ENCODE assay signal across 20 cellular contexts in the genomic region with DNA sequence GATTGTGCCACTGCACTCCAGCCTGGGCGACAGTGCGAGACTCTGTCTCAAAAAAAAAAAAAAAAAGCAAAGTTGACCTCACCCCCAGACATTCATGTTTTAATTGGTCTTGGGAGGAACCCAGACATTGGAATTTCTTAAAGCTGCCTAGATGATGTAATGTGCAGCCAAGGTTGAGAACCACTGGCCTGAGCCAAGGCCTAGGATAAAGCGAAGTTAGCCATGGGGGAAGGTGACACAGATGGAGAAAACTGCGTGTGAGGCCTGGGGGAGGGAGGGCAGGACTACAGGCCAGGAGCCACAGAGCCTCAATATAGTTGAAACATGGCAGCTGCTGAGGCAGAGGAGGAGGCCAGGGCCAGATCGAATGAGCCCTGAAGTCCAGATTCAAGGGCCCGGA. TPM values are rescaled to one million over a fixed set of nuclear protein-coding genes. Genes with fewer than 3 reads are reported as not detected.
DNase-seq lines count a peak whose midpoint lies in the region; ATAC-seq lines count a peak whose summit lies in the region.
"Had no signal": no experiment of that assay in that cellular context is flagged by ENCODE, and none has a peak within 500 bp of the region (broad histone marks: within the 10 kb centered on the region; RNA-seq: fewer than 3 reads in every experiment).

No MANE protein-coding gene starts in this region.

- peak; percentile 24 for DNase-seq in activated CD8-positive, alpha-beta memory T cell treated with anti-CD3 and anti-CD28 coated beads for 24 hours
- no peak for DNase-seq in activated CD8-positive, alpha-beta memory T cell treated with anti-CD3 and anti-CD28 coated beads, Interleukin-2, amount 10 ng/mL, durations not matched to agents 7 days and 5 days
- peak; percentile 38 for DNase-seq in amniotic epithelial cell (ENCODE audit: low read depth)
- DNase-seq in iPS-NIHi11 (ENCODE audit: low spot score) = peak; percentile 31
- no peak for DNase-seq in activated CD4-positive, alpha-beta T cell treated with anti-CD3 and anti-CD28 coated beads, Interleukin-2, amount 50 U/mL, for 1 hour
- DNase-seq in NCI-H1436 (lab: John Stamatoyannopoulos, UW) = no peak
- DNase-seq: 8988T; activated effector memory CD4-positive, alpha-beta T cell treated with anti-CD3 and anti-CD28 coated beads, Interleukin-2, amount 50 U/mL, for 16 hours; COR-L47; H9; heart right ventricle; left cardiac atrium; natural killer cell; NCI-H226; retina; trophoblast cell had no signal

- CTCF ChIA-PET in activated CD8-positive, alpha-beta memory T cell treated with anti-CD3 and anti-CD28 coated beads, Interleukin-2, amount 10 ng/mL, durations not matched to agents 7 days and 5 days (lab: Charles Lee) = interaction anchor here (0.7 to 11.6 kb wide), 10 partner anchors 11 to 296 kb away, joined by 3 to 203 read pairs (median 10); a partner anchor contains a TSS

- H3K4me1 Mint-ChIP-seq in activated CD8-positive, alpha-beta memory T cell treated with anti-CD3 and anti-CD28 coated beads, Interleukin-2, amount 10 ng/mL, durations not matched to agents 7 days and 5 days = peaks cover 41% of the 10 kb centered on the region
- H3K4me1 Mint-ChIP-seq in stimulated activated memory B cell treated with anti-CD40 and anti-IgM and Interleukin-4, amounts not matched to agents 10 μg/mL and 1 μg/mL and 100 μg/mL, for 72 hours = peaks cover 47% of the 10 kb centered on the region

- ATAC-seq in activated CD8-positive, alpha-beta memory T cell treated with anti-CD3 and anti-CD28 coated beads, Interleukin-2, amount 10 ng/mL, durations not matched to agents 7 days and 5 days = no peak
- ATAC-seq in stimulated activated memory B cell treated with anti-CD40 and anti-IgM and Interleukin-4, amounts not matched to agents 10 μg/mL and 1 μg/mL and 100 μg/mL, for 72 hours = no peak
- ATAC-seq in esophagus mucosa = no peak
- ATAC-seq: activated CD8-positive, alpha-beta T cell treated with anti-CD3 and anti-CD28 coated beads, Interleukin-2, amount 10 ng/mL, durations not matched to agents 7 days and 5 days; natural killer cell had no signal

- no peaks in the 10 kb centered on the region for H3K9me3 Mint-ChIP-seq in activated CD8-positive, alpha-beta memory T cell treated with anti-CD3 and anti-CD28 coated beads, Interleukin-2, amount 10 ng/mL, durations not matched to agents 7 days and 5 days (ENCODE audit: low read depth)
- no peaks in the 10 kb centered on the region for H3K9me3 Mint-ChIP-seq in stimulated activated memory B cell treated with anti-CD40 and anti-IgM and Interleukin-4, amounts not matched to agents 10 μg/mL and 1 μg/mL and 100 μg/mL, for 72 hours
- H3K9me3 Mint-ChIP-seq: H9, IgD-negative memory B cell, natural killer cell had no signal

- peaks cover 13% of the 10 kb centered on the region for H3K36me3 Mint-ChIP-seq in activated CD8-positive, alpha-beta memory T cell treated with anti-CD3 and anti-CD28 coated beads, Interleukin-2, amount 10 ng/mL, durations not matched to agents 7 days and 5 days
- H3K36me3 Mint-ChIP-seq in stimulated activated memory B cell treated with anti-CD40 and anti-IgM and Interleukin-4, amounts not matched to agents 10 μg/mL and 1 μg/mL and 100 μg/mL, for 72 hours = peaks cover 33% of the 10 kb centered on the region
- H3K36me3 Mint-ChIP-seq: natural killer cell had no signal

- no peaks in the 10 kb centered on the region for H3K27me3 Mint-ChIP-seq in activated CD8-positive, alpha-beta memory T cell treated with anti-CD3 and anti-CD28 coated beads, Interleukin-2, amount 10 ng/mL, durations not matched to agents 7 days and 5 days
- H3K27me3 Mint-ChIP-seq in stimulated activated memory B cell treated with anti-CD40 and anti-IgM and Interleukin-4, amounts not matched to agents 10 μg/mL and 1 μg/mL and 100 μg/mL, for 72 hours = no peaks in the 10 kb centered on the region
- H3K27me3 Mint-ChIP-seq: IgD-negative memory B cell had no signal

- H3K4me3 Mint-ChIP-seq in activated CD8-positive, alpha-beta memory T cell treated with anti-CD3 and anti-CD28 coated beads, Interleukin-2, amount 10 ng/mL, durations not matched to agents 7 days and 5 days = no peak overlapping the region
- no peak overlapping the region for H3K4me3 Mint-ChIP-seq in stimulated activated memory B cell treated with anti-CD40 and anti-IgM and Interleukin-4, amounts not matched to agents 10 μg/mL and 1 μg/mL and 100 μg/mL, for 72 hours
- H3K4me3 Mint-ChIP-seq: activated CD8-positive, alpha-beta T cell treated with anti-CD3 and anti-CD28 coated beads, Interleukin-2, amount 10 ng/mL, durations not matched to agents 7 days and 5 days; H9; IgD-negative memory B cell; natural killer cell had no signal

- H3K27ac Mint-ChIP-seq in activated CD8-positive, alpha-beta memory T cell treated with anti-CD3 and anti-CD28 coated beads, Interleukin-2, amount 10 ng/mL, durations not matched to agents 7 days and 5 days = no peak overlapping the region
- peak overlapping the region; percentile 31 for H3K27ac Mint-ChIP-seq in stimulated activated memory B cell treated with anti-CD40 and anti-IgM and Interleukin-4, amounts not matched to agents 10 μg/mL and 1 μg/mL and 100 μg/mL, for 72 hours
- H3K27ac Mint-ChIP-seq: activated CD8-positive, alpha-beta T cell treated with anti-CD3 and anti-CD28 coated beads, Interleukin-2, amount 10 ng/mL, durations not matched to agents 7 days and 5 days; IgD-negative memory B cell had no signal

RNA-seq across cellular contexts. Expression of a gene that starts 20.9 kb away (rescaled TPM):
- total RNA-seq in activated CD8-positive, alpha-beta memory T cell treated with anti-CD3 and anti-CD28 coated beads, Interleukin-2, amount 10 ng/mL, durations not matched to agents 7 days and 5 days = 10 to 100 TPM; 44.9 to 48.1 TPM
- total RNA-seq in esophagus mucosa = 28.8 TPM

RNA-seq across cellular contexts. Expression of a gene that starts 20.9 kb away (rescaled TPM):
- 1 to 10 TPM; 8.7 to 9.4 TPM for total RNA-seq in activated CD8-positive, alpha-beta memory T cell treated with anti-CD3 and anti-CD28 coated beads, Interleukin-2, amount 10 ng/mL, durations not matched to agents 7 days and 5 days
- 4.8 TPM for total RNA-seq in esophagus mucosa

RNA-seq across cellular contexts. Expression of a gene that starts 37.8 kb away (rescaled TPM):
- total RNA-seq in activated CD8-positive, alpha-beta memory T cell treated with anti-CD3 and anti-CD28 coated beads, Interleukin-2, amount 10 ng/mL, durations not matched to agents 7 days and 5 days = 10 to 100 TPM; 28.0 to 40.3 TPM
- total RNA-seq in esophagus mucosa = 78.7 TPM

Comparison
In these comparisons a context has a peak if more than half of its experiments do, and no peak if none do; other contexts are left out.
1. DNase-seq: peak in activated CD8-positive, alpha-beta memory T cell treated with anti-CD3 and anti-CD28 coated beads for 24 hours (single experiment), amniotic epithelial cell (single experiment) and iPS-NIHi11 (single experiment); none in activated CD8-positive, alpha-beta memory T cell treated with anti-CD3 and anti-CD28 coated beads, Interleukin-2, amount 10 ng/mL, durations not matched to agents 7 days and 5 days (single experiment), activated CD4-positive, alpha-beta T cell treated with anti-CD3 and anti-CD28 coated beads, Interleukin-2, amount 50 U/mL, for 1 hour (single experiment) and NCI-H1436 (single experiment).